In genomic region chr2:64213607-64214275, GRCh38 we compare ENCODE assay signal across 8 cellular contexts.
DNase-seq lines count a peak whose midpoint lies in the region; ATAC-seq and TF ChIP-seq lines count a peak whose summit lies in the region.

No MANE protein-coding gene starts in this region.

- H3K36me3 ChIP-seq in duodenal mucosa (ENCODE audit: control insufficient read depth in 1 of 2, insufficient read depth in 2 of 2, low read length in 2 of 2) (no peaks in the 10 kb centered on the region), upper lobe of left lung (no peaks in the 10 kb centered on the region), WERI-Rb-1 (no peaks in the 10 kb centered on the region)

- TF ChIP-seq POLR2A in upper lobe of left lung (IDR thresholded peaks at IDR 0.05): no peak

- ATAC-seq in GM19467 (IDR thresholded peaks at IDR 0.05; ENCODE audit: unreplicated experiment) (peak; percentile 44), HG03520 (IDR thresholded peaks at IDR 0.05; ENCODE audit: unreplicated experiment) (peak; percentile 44), upper lobe of left lung (ENCODE audit: low FRiP score in 2 of 2) (no peak)

- H3K27ac ChIP-seq in duodenal mucosa (ENCODE audit: low read depth, low read length) (peak overlapping the region; percentile 43), upper lobe of left lung (peak overlapping the region; percentile 74 to 83 (median 77)), WERI-Rb-1 (no peak overlapping the region)

- peak; percentile 69 for DNase-seq in GM12864 (ENCODE audit: low read depth)
- DNase-seq in upper lobe of left lung: no peak
- DNase-seq in retina: no peak
- DNase-seq in WERI-Rb-1: no peak
- DNase-seq in Kasumi-1 (lab: John Stamatoyannopoulos, UW): no peak

- no peaks in the 10 kb centered on the region for H3K27me3 ChIP-seq in duodenal mucosa (ENCODE audit: control insufficient read depth in 1 of 2, insufficient read depth in 2 of 2, low read length in 2 of 2)
- H3K27me3 ChIP-seq in upper lobe of left lung: no peaks in the 10 kb centered on the region
- no peaks in the 10 kb centered on the region for H3K27me3 ChIP-seq in WERI-Rb-1 (ENCODE audit: insufficient read depth, low read depth, severe bottlenecking)

- 46 to 62% methylated on average over 5 of the region's 5 CpGs for WGBS in upper lobe of left lung, 2 donors

- no peak for TF ChIP-seq EP300 in upper lobe of left lung (IDR thresholded peaks at IDR 0.05)

- H3K9me3 ChIP-seq in duodenal mucosa (ENCODE audit: control insufficient read depth in 1 of 2, low read length in 2 of 2) (no peaks in the 10 kb centered on the region), upper lobe of left lung (no peaks in the 10 kb centered on the region), WERI-Rb-1 (ENCODE audit: severe bottlenecking) (no peaks in the 10 kb centered on the region)

- H3K4me3 ChIP-seq in GM12864 (ENCODE audit: low read depth, low read length) (peak overlapping the region; percentile 37), duodenal mucosa (ENCODE audit: low read depth in 1 of 2, low read length in 2 of 2) (peak overlapping the region in 1 of 2 donors; percentile 8), upper lobe of left lung (no peak overlapping the region), WERI-Rb-1 (ENCODE audit: low read depth, low read length) (no peak overlapping the region)

- H3K9ac ChIP-seq in duodenal mucosa (ENCODE audit: low read depth in 1 of 2, low read length in 2 of 2): peak overlapping the region; percentile 22 to 31

- TF ChIP-seq CTCF in GM12864 (IDR thresholded peaks at IDR 0.05; ENCODE audit: low read depth, low read length, missing control alignments) (no peak), upper lobe of left lung (IDR thresholded peaks at IDR 0.05) (no peak), WERI-Rb-1 (IDR thresholded peaks at IDR 0.05; ENCODE audit: low read depth, low read length) (no peak)

- peaks cover 15 to 31% of the 10 kb centered on the region in 2 donors for H3K4me1 ChIP-seq in duodenal mucosa (ENCODE audit: control insufficient read depth in 1 of 2, insufficient read depth in 2 of 2, low read length in 2 of 2)
- H3K4me1 ChIP-seq in upper lobe of left lung: peaks cover 19 to 40% (median 29%) of the 10 kb centered on the region in 4 donors

Comparison
In these comparisons a context has a peak if more than half of its experiments do, and no peak if none do; other contexts are left out.
1. ATAC-seq: peak in GM19467 (single experiment) and HG03520 (single experiment); none in upper lobe of left lung (0 of 2).